In genomic region chr17:76053230-76054111, GRCh38 we compare ENCODE assay signal across 10 cellular contexts. TPM values are rescaled to one million over a fixed set of nuclear protein-coding genes. Genes with fewer than 3 reads are reported as not detected.
DNase-seq lines count a peak whose midpoint lies in the region; ATAC-seq, FAIRE-seq and TF ChIP-seq lines count a peak whose summit lies in the region.
"Had no signal": no experiment of that assay in that cellular context is flagged by ENCODE, and none has a peak within 500 bp of the region (broad histone marks: within the 10 kb centered on the region; RNA-seq: fewer than 3 reads in every experiment).

No MANE protein-coding gene starts in this region.

- peaks cover 39 to 93% (median 51%) of the 10 kb centered on the region in 4 donors for H3K36me3 ChIP-seq in sigmoid colon

- ATAC-seq in GM21825 (IDR thresholded peaks at IDR 0.05; ENCODE audit: unreplicated experiment): no peak

- H3K9me3 ChIP-seq in sigmoid colon: no peaks in the 10 kb centered on the region

- H3K4me1 ChIP-seq in sigmoid colon: peaks cover 0 to 35% (median 27%) of the 10 kb centered on the region in 4 donors

- in situ Hi-C loops in SK-MEL-5 (cut with HindIII; ENCODE audit: low pct_unique_long_range_greater_than_20kb, low sequenced_read_pairs): loop anchor here (25.0 kb wide), 1 partner anchor 116 kb away; the partner anchor contains the start of gene FBF1

- no peak for TF ChIP-seq EP300 in sigmoid colon (IDR thresholded peaks at IDR 0.05)

- DNase-seq in ELR (ENCODE audit: low read depth): peak; percentile 87
- peak; percentile 48 for DNase-seq in SK-MEL-5 (ENCODE audit: low read depth, low spot score)
- DNase-seq in epithelial cell of proximal tubule (ENCODE audit: low read depth): peak; percentile 40
- no peak for DNase-seq in sigmoid colon
- DNase-seq in GM12891 (ENCODE audit: insufficient read length, low spot score): no peak
- no peak for DNase-seq in cortex of kidney (lab: John Stamatoyannopoulos, UW)
- no peak for DNase-seq in HK-2 (ENCODE audit: unreplicated experiment)
- DNase-seq: stimulated activated naive CD4-positive, alpha-beta T cell treated with Interleukin-2 at 50 U/mL for 16 hours had no signal

- no peak for TF ChIP-seq POLR2A in sigmoid colon (IDR thresholded peaks at IDR 0.05)
- TF ChIP-seq POLR2A in GM12891 (IDR thresholded peaks at IDR 0.05; ENCODE audit: low read depth, low read length): no peak

- TF ChIP-seq CTCF in epithelial cell of proximal tubule (conservative IDR thresholded peaks at IDR 0.05; ENCODE audit: low read depth, low read length) (no peak), sigmoid colon (IDR thresholded peaks at IDR 0.05) (no peak)

- WGBS in sigmoid colon, 2 donors: 78 to 79% methylated on average over 17 of the region's 17 CpGs

- no peak overlapping the region for H3K4me3 ChIP-seq in epithelial cell of proximal tubule (ENCODE audit: low read depth, low read length)
- H3K4me3 ChIP-seq in sigmoid colon: peak overlapping the region in 1 of 4 donors; percentile 12

- FAIRE-seq in GM12891 (lab: Jason Lieb, UNC): no peak

- intact Hi-C loops in sigmoid colon (cut with DNase I): no loop called here

- H3K27me3 ChIP-seq in sigmoid colon: no peaks in the 10 kb centered on the region

- peak overlapping the region in 3 of 4 donors; percentile 10 to 51 (median 38) for H3K27ac ChIP-seq in sigmoid colon

TF ChIP-seq in GM12891, 5 proteins besides CTCF, POLR2A, EP300 and RAD21:
- TF ChIP-seq POU2F2 (IDR thresholded peaks at IDR 0.05; ENCODE audit: low read depth, low read length): no peak
- TF ChIP-seq POLR2AphosphoS5 (IDR thresholded peaks at IDR 0.05; ENCODE audit: low read depth, low read length): no peak
- no peak for TF ChIP-seq TAF1 (IDR thresholded peaks at IDR 0.05; ENCODE audit: low read depth, low read length)
- TF ChIP-seq PAX5 (IDR thresholded peaks at IDR 0.05; ENCODE audit: insufficient read depth, low read length, severe bottlenecking): no peak
- no peak for TF ChIP-seq SPI1 (IDR thresholded peaks at IDR 0.05; ENCODE audit: low read depth, low read length)
TF ChIP-seq in GM12891: peak in this region for 0.

RNA-seq across cellular contexts. Expression of gene SRP68, which starts 18.8 kb away (rescaled TPM):
- 58.2 and 68.6 TPM in 2 replicates for total RNA-seq in SK-MEL-5 (2014; rRNA removed; shearing (Covaris generic))
- polyA plus RNA-seq in SK-MEL-5 (2015; cell fraction: cytosol; rRNA removed): 132 and 147 TPM in 2 replicates
- 70.3 and 75.4 TPM in 2 replicates for polyA plus RNA-seq in SK-MEL-5 (2015; cell fraction: nucleus; rRNA removed)
- total RNA-seq in epithelial cell of proximal tubule (15.3 and 32.6 TPM in 2 replicates), sigmoid colon (10 to 100 TPM; 53.1 to 60.6 (median 53.8) TPM)
- 10 to 100 TPM; 37.2 to 52.4 (median 37.7) TPM for polyA plus RNA-seq in sigmoid colon
- polyA plus RNA-seq in GM12891 (2012; ENCODE audit: low read depth, missing spikeins): 42.5 TPM

RNA-seq across cellular contexts. Expression of gene GALR2, which starts 21.1 kb away (rescaled TPM):
- total RNA-seq in SK-MEL-5 (2014; rRNA removed; shearing (Covaris generic)): 0.13 and 1.0 TPM in 2 replicates
- 0.34 and 0.65 TPM in 2 replicates for polyA plus RNA-seq in SK-MEL-5 (2015; cell fraction: cytosol; rRNA removed)
- not detected in 2 replicates for polyA plus RNA-seq in SK-MEL-5 (2015; cell fraction: nucleus; rRNA removed)
- total RNA-seq in epithelial cell of proximal tubule (0.07 and 0.17 TPM in 2 replicates), sigmoid colon (10 to 100 TPM in 1 of 4 donors, 1 to 10 TPM in 3; 5.4 to 20.2 (median 8.2) TPM)
- polyA plus RNA-seq in sigmoid colon: 1 to 10 TPM in 1 of 3 donors, not detected in 2; 1.6 TPM
- polyA plus RNA-seq in GM12891 (2012; ENCODE audit: low read depth, missing spikeins): 0.09 TPM

RNA-seq across cellular contexts. Expression of gene ZACN, which starts 25.5 kb away (rescaled TPM):
- total RNA-seq in SK-MEL-5 (2014; rRNA removed; shearing (Covaris generic)): 0.53 and 0.74 TPM in 2 replicates
- polyA plus RNA-seq in SK-MEL-5 (2015; cell fraction: cytosol; rRNA removed): not detected in 2 replicates
- polyA plus RNA-seq in SK-MEL-5 (2015; cell fraction: nucleus; rRNA removed): 0.16 and 0.37 TPM in 2 replicates
- total RNA-seq in epithelial cell of proximal tubule (not detected in 2 replicates), sigmoid colon (1 to 10 TPM in 2 of 4 donors, under 1 TPM in 2; 0.16 to 3.5 (median 0.81) TPM)
- polyA plus RNA-seq in sigmoid colon: 1 to 10 TPM; 1.2 to 1.3 (median 1.2) TPM
- polyA plus RNA-seq in GM12891 (2012; ENCODE audit: low read depth, missing spikeins): 10.4 TPM
- total RNA-seq: omental fat pad had no signal

RNA-seq across cellular contexts. Expression of gene EVPL, which starts 26.4 kb away (rescaled TPM):
- total RNA-seq in SK-MEL-5 (2014; rRNA removed; shearing (Covaris generic)): 0.08 and 0.16 TPM in 2 replicates
- polyA plus RNA-seq in SK-MEL-5 (2015; cell fraction: cytosol; rRNA removed): 0.01 and 0.03 TPM in 2 replicates
- polyA plus RNA-seq in SK-MEL-5 (2015; cell fraction: nucleus; rRNA removed): 0.11 and 0.36 TPM in 2 replicates
- total RNA-seq in epithelial cell of proximal tubule: 22.2 and 24.8 TPM in 2 replicates
- total RNA-seq in sigmoid colon: 10 to 100 TPM in 1 of 4 donors, 1 to 10 TPM in 3; 2.9 to 23.5 (median 7.2) TPM
- 10 to 100 TPM in 1 of 3 donors, 1 to 10 TPM in 2; 4.6 to 16.0 (median 4.8) TPM for polyA plus RNA-seq in sigmoid colon
- polyA plus RNA-seq in GM12891 (2012; ENCODE audit: low read depth, missing spikeins): 0.01 TPM

RNA-seq across cellular contexts. Expression of gene EXOC7, which starts 50.1 kb away (rescaled TPM):
- 126 and 145 TPM in 2 replicates for total RNA-seq in SK-MEL-5 (2014; rRNA removed; shearing (Covaris generic))
- polyA plus RNA-seq in SK-MEL-5 (2015; cell fraction: cytosol; rRNA removed): 90.7 and 115 TPM in 2 replicates
- 334 and 373 TPM in 2 replicates for polyA plus RNA-seq in SK-MEL-5 (2015; cell fraction: nucleus; rRNA removed)
- total RNA-seq in epithelial cell of proximal tubule: 39.6 and 66.6 TPM in 2 replicates
- total RNA-seq in sigmoid colon: 10 to 100 TPM; 58.9 to 82.0 (median 75.3) TPM
- polyA plus RNA-seq in sigmoid colon: 10 to 100 TPM; 36.8 to 74.4 (median 38.4) TPM
- 29.6 TPM for polyA plus RNA-seq in GM12891 (2012; ENCODE audit: low read depth, missing spikeins)

Comparison
In these comparisons a context has a peak if more than half of its experiments do, and no peak if none do; other contexts are left out.
1. DNase-seq: peak in ELR (single experiment), SK-MEL-5 (single experiment) and epithelial cell of proximal tubule (single experiment); none in sigmoid colon (single experiment), GM12891 (single experiment), cortex of kidney (single experiment) and HK-2 (single experiment).